1 cellular context compared by ENCODE assay signal in genomic region chr2:10471046-10471571, GRCh38.
TF ChIP-seq lines count a peak whose summit lies in the region.

No MANE protein-coding gene starts in this region.

TF ChIP-seq in A549, 52 proteins besides CTCF, POLR2A, EP300 and RAD21 (continued from another document):
- no peak for TF ChIP-seq BCL3 (IDR thresholded peaks at IDR 0.05)
